In genomic region chr9:118426772-118427171, GRCh38 we compare ENCODE assay signal across 10 cellular contexts.
"Had no signal": no experiment of that assay in that cellular context is flagged by ENCODE, and none has a peak within 500 bp of the region (broad histone marks: within the 10 kb centered on the region; RNA-seq: fewer than 3 reads in every experiment).

No MANE protein-coding gene starts in this region.

- H3K4me1 Mint-ChIP-seq: GM23338, H9 had no signal

- FAIRE-seq: H1 had no signal

- H3K27ac Mint-ChIP-seq: GM23338, H9, HFFc6 had no signal

- H2AFZ ChIP-seq: GM23248, GM23338 had no signal

- H3K9ac ChIP-seq: GM23248 had no signal

- H3K4me2 ChIP-seq: GM23338 had no signal

- ATAC-seq: GM23338, HCT116 had no signal

- H3K4me3 Mint-ChIP-seq: GM23338, H9, HFFc6 had no signal

- H3K27ac ChIP-seq: GM23248 had no signal

- H3K4me1 ChIP-seq: HAP-1 had no signal

- H3K36me3 ChIP-seq: HAP-1 had no signal

- H3K9me3 Mint-ChIP-seq: H9 had no signal

- H3K4me3 ChIP-seq: GM23248, GM23338, HAP-1 had no signal

- DNase-seq: GM23248, GOT3, H7, H9, HCEC 1CT, HFFc6 had no signal

- H3K9me3 ChIP-seq: HAP-1 had no signal
